Comparison of ENCODE assay signal across 14 cellular contexts in genomic region chr10:92619368-92619767, GRCh38. TPM values are rescaled to one million over a fixed set of nuclear protein-coding genes. Genes with fewer than 3 reads are reported as not detected.
A peak's percentile ranks its signal among the peaks of the same experiment; 100 is the strongest.
DNase-seq lines count a peak whose midpoint lies in the region; ATAC-seq and TF ChIP-seq lines count a peak whose summit lies in the region.
"Had no signal": no experiment of that assay in that cellular context is flagged by ENCODE, and none has a peak within 500 bp of the region (broad histone marks: within the 10 kb centered on the region; RNA-seq: fewer than 3 reads in every experiment).

No MANE protein-coding gene starts in this region.

- DNase-seq in activated CD4-positive, CD25-positive, alpha-beta regulatory T cell treated with anti-CD3 and anti-CD28 coated beads, Interleukin-2, amount 50 U/mL, for 72 hours, result no peak
- DNase-seq in LHCN-M2 (ENCODE audit: low read depth) (peak; percentile 34), fibroblast of mammary gland (ENCODE audit: low read depth) (peak; percentile 16), GM03348 (ENCODE audit: low spot score) (no peak), head of caudate nucleus (no peak)
- no peak for DNase-seq in activated CD4-positive, alpha-beta T cell treated with anti-CD3 and anti-CD28 coated beads, Interleukin-2, amount 10 ng/mL, durations not matched to agents 24 days and 14 days
- DNase-seq: 8988T, ACHN, DMS53, H7 had no signal

- no peaks in the 10 kb centered on the region for H3K27me3 Mint-ChIP-seq in activated CD4-positive, alpha-beta T cell treated with anti-CD3 and anti-CD28 coated beads, Interleukin-2, amount 10 ng/mL, durations not matched to agents 24 days and 14 days
- H3K27me3 Mint-ChIP-seq: CD4-positive, CD25-positive, alpha-beta regulatory T cell had no signal

- peak; percentile 48 to 92 for ATAC-seq in activated CD4-positive, CD25-positive, alpha-beta regulatory T cell treated with anti-CD3 and anti-CD28 coated beads, Interleukin-2, amount 50 U/mL, for 24 hours
- ATAC-seq: GM23338 had no signal

- H3K9me3 Mint-ChIP-seq in activated CD4-positive, alpha-beta T cell treated with anti-CD3 and anti-CD28 coated beads, Interleukin-2, amount 10 ng/mL, durations not matched to agents 24 days and 14 days, result peaks cover 8% of the 10 kb centered on the region
- H3K9me3 Mint-ChIP-seq: GM23338 had no signal

- H3K27ac Mint-ChIP-seq in activated CD4-positive, alpha-beta T cell treated with anti-CD3 and anti-CD28 coated beads, Interleukin-2, amount 10 ng/mL, durations not matched to agents 24 days and 14 days, result no peak overlapping the region
- H3K27ac Mint-ChIP-seq: GM23338 had no signal

- H3K4me1 Mint-ChIP-seq in activated CD4-positive, alpha-beta T cell treated with anti-CD3 and anti-CD28 coated beads, Interleukin-2, amount 10 ng/mL, durations not matched to agents 24 days and 14 days, result peaks cover 14% of the 10 kb centered on the region
- H3K4me1 Mint-ChIP-seq: GM23338 had no signal

- intact Hi-C loops in activated CD4-positive, alpha-beta T cell treated with anti-CD3 and anti-CD28 coated beads, Interleukin-2, amount 10 ng/mL, durations not matched to agents 24 days and 14 days (cut with micrococcal nuclease), result no loop called here
- intact Hi-C loops in head of caudate nucleus (cut with DNase I), result no loop called here

- no peak for TF ChIP-seq CTCF in fibroblast of mammary gland (conservative IDR thresholded peaks at IDR 0.05; ENCODE audit: control insufficient read depth, insufficient read depth, low read depth, low read length)

- no peak overlapping the region for H3K4me3 ChIP-seq in fibroblast of mammary gland (ENCODE audit: control insufficient read depth, low read depth, low read length)
- H3K4me3 ChIP-seq: BLaER1 treated with 17β-estradiol and CSF1 and Interleukin-3, amounts not matched to agents 10 nM and 100 nM; GM23338 had no signal

- no peak overlapping the region for H3K4me3 Mint-ChIP-seq in activated CD4-positive, alpha-beta T cell treated with anti-CD3 and anti-CD28 coated beads, Interleukin-2, amount 10 ng/mL, durations not matched to agents 24 days and 14 days
- H3K4me3 Mint-ChIP-seq: CD4-positive, CD25-positive, alpha-beta regulatory T cell; GM23338 had no signal

- H3K36me3 Mint-ChIP-seq in activated CD4-positive, alpha-beta T cell treated with anti-CD3 and anti-CD28 coated beads, Interleukin-2, amount 10 ng/mL, durations not matched to agents 24 days and 14 days (ENCODE audit: low read depth), result peaks cover 71% of the 10 kb centered on the region

RNA-seq across cellular contexts. Expression of gene KIF11, which starts 26.4 kb away (rescaled TPM):
- total RNA-seq in LHCN-M2 (2014; rRNA removed), result 61.3 and 66.2 TPM in 2 replicates
- 8.7 TPM for polyA plus RNA-seq in LHCN-M2 (2012)
- total RNA-seq in activated CD4-positive, alpha-beta T cell treated with anti-CD3 and anti-CD28 coated beads, Interleukin-2, amount 10 ng/mL, durations not matched to agents 24 days and 14 days, result 39.0 and 39.9 TPM in 2 replicates

RNA-seq across cellular contexts. Expression of gene IDE, which starts 45.5 kb away (rescaled TPM):
- 25.3 and 27.0 TPM in 2 replicates for total RNA-seq in LHCN-M2 (2014; rRNA removed)
- 9.2 TPM for polyA plus RNA-seq in LHCN-M2 (2012)
- total RNA-seq in activated CD4-positive, alpha-beta T cell treated with anti-CD3 and anti-CD28 coated beads, Interleukin-2, amount 10 ng/mL, durations not matched to agents 24 days and 14 days, result 47.9 and 50.2 TPM in 2 replicates

Comparison
In these comparisons a context has a peak if more than half of its experiments do, and no peak if none do; other contexts are left out.
1. DNase-seq: peak in LHCN-M2 (single experiment) and fibroblast of mammary gland (single experiment); none in activated CD4-positive, CD25-positive, alpha-beta regulatory T cell treated with anti-CD3 and anti-CD28 coated beads, Interleukin-2, amount 50 U/mL, for 72 hours (single experiment), GM03348 (single experiment), activated CD4-positive, alpha-beta T cell treated with anti-CD3 and anti-CD28 coated beads, Interleukin-2, amount 10 ng/mL, durations not matched to agents 24 days and 14 days (single experiment) and head of caudate nucleus (0 of 42).